In genomic region chr17:57068222-57068658, GRCh38 we compare ENCODE assay signal across 17 cellular contexts. TPM values are rescaled to one million over a fixed set of nuclear protein-coding genes. Genes with fewer than 3 reads are reported as not detected.
A peak's percentile ranks its signal among the peaks of the same experiment; 100 is the strongest.
DNase-seq lines count a peak whose midpoint lies in the region; ATAC-seq, FAIRE-seq and TF ChIP-seq lines count a peak whose summit lies in the region.
"Had no signal": no experiment of that assay in that cellular context is flagged by ENCODE, and none has a peak within 500 bp of the region (broad histone marks: within the 10 kb centered on the region; RNA-seq: fewer than 3 reads in every experiment).

No MANE protein-coding gene starts in this region.

- no peaks in the 10 kb centered on the region for H3K9me3 ChIP-seq in HepG2 (ENCODE audit: low read length)
- H3K9me3 ChIP-seq: ovary, uterus had no signal

- intact Hi-C loops in HepG2 (cut with micrococcal nuclease; ENCODE audit: unreplicated experiment), result no loop called here

- no peaks in the 10 kb centered on the region for H3K79me2 ChIP-seq in HepG2 (ENCODE audit: insufficient read depth, low read length)

- H3K27ac Mint-ChIP-seq in activated T-helper 17 cell treated with anti-CD3 and anti-CD28 coated beads, Interleukin-2, amount 50 U/mL, for 72 hours, result no peak overlapping the region
- H3K27ac Mint-ChIP-seq: memory B cell had no signal

- H3K27me3 ChIP-seq in HepG2 (ENCODE audit: control insufficient read depth in 1 of 2, insufficient read depth in 2 of 2, low read length in 2 of 2), result peaks cover 0 to 6% of the 10 kb centered on the region in 2 experiments; a peak in 2 of 5 replicates
- H3K27me3 ChIP-seq: cardiac muscle cell, ovary, uterus had no signal

- no peak for TF ChIP-seq POLR2A in HepG2 (IDR thresholded peaks at IDR 0.05; ENCODE audit: insufficient read depth in 1 of 2, low read depth in 2 of 2, low read length in 2 of 2)

- TF ChIP-seq RAD21 in HepG2 (CRISPR knock-in tag; IDR thresholded peaks at IDR 0.05), result no peak

- H3K9ac ChIP-seq in HepG2 (ENCODE audit: insufficient read depth, low read depth, low read length), result no peak overlapping the region

- no peaks in the 10 kb centered on the region for H3K36me3 Mint-ChIP-seq in activated T-helper 17 cell treated with anti-CD3 and anti-CD28 coated beads, Interleukin-2, amount 50 U/mL, for 72 hours (ENCODE audit: low read depth)
- H3K36me3 Mint-ChIP-seq: memory B cell had no signal

- H3K9me3 Mint-ChIP-seq in activated T-helper 17 cell treated with anti-CD3 and anti-CD28 coated beads, Interleukin-2, amount 50 U/mL, for 72 hours, result no peaks in the 10 kb centered on the region
- H3K9me3 Mint-ChIP-seq: memory B cell had no signal

- peak overlapping the region in 1 of 3 experiments; percentile 31; a peak in 2 of 6 replicates for H3K4me3 ChIP-seq in HepG2 (replicated peaks in 1 of 3; ENCODE audit: insufficient read depth in 1 of 3, low read depth in 2 of 3, low read length in 3 of 3)
- H3K4me3 ChIP-seq: cardiac muscle cell, ovary, uterus had no signal

- ATAC-seq in activated T-helper 17 cell treated with anti-CD3 and anti-CD28 coated beads, Interleukin-2, amount 50 U/mL, for 72 hours (replicated peaks), result peak; percentile 52
- peak; percentile 94 for ATAC-seq in HepG2
- no peak for ATAC-seq in GM19023 (IDR thresholded peaks at IDR 0.05; ENCODE audit: unreplicated experiment)
- ATAC-seq: Right ventricle myocardium inferior had no signal

- FAIRE-seq in HepG2 (lab: Jason Lieb, UNC), result no peak
- FAIRE-seq: D721Med, endothelial cell of umbilical vein had no signal

- H3K27me3 Mint-ChIP-seq in activated T-helper 17 cell treated with anti-CD3 and anti-CD28 coated beads, Interleukin-2, amount 50 U/mL, for 72 hours, result no peaks in the 10 kb centered on the region

- no TSS peak for BruUV-seq in HepG2 (replicated peaks; lab: Mats Ljungman, UMichigan)

- no peaks in the 10 kb centered on the region for H3K4me1 Mint-ChIP-seq in activated T-helper 17 cell treated with anti-CD3 and anti-CD28 coated beads, Interleukin-2, amount 50 U/mL, for 72 hours
- H3K4me1 Mint-ChIP-seq: memory B cell had no signal

- CTCF ChIA-PET in HepG2 (lab: Yijun Ruan, JAX; ENCODE audit: low intra/inter-chr PET ratio, low total read pairs), result no interaction called here

- no peak overlapping the region for H3K4me3 Mint-ChIP-seq in activated T-helper 17 cell treated with anti-CD3 and anti-CD28 coated beads, Interleukin-2, amount 50 U/mL, for 72 hours
- H3K4me3 Mint-ChIP-seq: memory B cell had no signal

- H2AFZ ChIP-seq in HepG2 (ENCODE audit: low read length), result peak overlapping the region; percentile 59

- POLR2A ChIA-PET in HepG2 (lab: Yijun Ruan, JAX), result interaction anchor here (0.9 kb wide), 1 partner anchor 16 kb away, joined by 3 read pairs; no protein-coding TSS in a partner anchor

- H3K4me2 ChIP-seq in HepG2 (ENCODE audit: low read depth, low read length), result peak overlapping the region; percentile 63

- H3K36me3 ChIP-seq in HepG2 (replicated peaks in 1 of 2; ENCODE audit: control insufficient read depth in 1 of 2, insufficient read depth in 2 of 2, low read length in 2 of 2), result no peaks in the 10 kb centered on the region
- H3K36me3 ChIP-seq: cardiac muscle cell, ovary, uterus had no signal

- peaks cover 27% of the 10 kb centered on the region for H3K4me1 ChIP-seq in HepG2 (ENCODE audit: insufficient read depth, low read length)
- H3K4me1 ChIP-seq: uterus had no signal

- DNase-seq in stimulated activated CD4-positive, alpha-beta T cell treated with anti-CD3 and anti-CD28 coated beads, Interleukin-15, amount 100 ng/mL, for 24 hours, result peak; percentile 6
- DNase-seq in stimulated activated CD4-positive, alpha-beta T cell treated with anti-CD3 and anti-CD28 coated beads, Interleukin-2, amount 100 ng/mL, for 48 hours, result no peak
- DNase-seq in HepG2 (ENCODE audit: low spot score) (no peak), NOMO-1 treated with DMSO at 0.1 percent for 48 hours (lab: John Stamatoyannopoulos, UW; ENCODE audit: unreplicated experiment) (no peak), DMS79 treated with DMSO at 0.1 percent for 48 hours (lab: John Stamatoyannopoulos, UW) (no peak)
- no peak for DNase-seq in stimulated activated CD4-positive, alpha-beta T cell treated with anti-CD3 and anti-CD28 coated beads, Interleukin-1b, Interleukin-23, amount 100 ng/mL, for 48 hours
- DNase-seq: activated naive CD4-positive, alpha-beta T cell treated with anti-CD3 and anti-CD28 coated beads, Interleukin-2, amount 50 U/mL, for 16 hours; NCI-H446 treated with DMSO at 0.1 percent for 48 hours; ovary; uterus had no signal

- TF ChIP-seq EP300 in HepG2 (IDR thresholded peaks at IDR 0.05; ENCODE audit: low read depth in 2 of 2, low read length in 2 of 2) (no peak), HepG2 (CRISPR knock-in tag; IDR thresholded peaks at IDR 0.05; ENCODE audit: borderline replicate concordance) (no peak)

- no peak for TF ChIP-seq CTCF in HepG2 (CRISPR knock-in tag; IDR thresholded peaks at IDR 0.05)

- 3% methylated on average over 4 of the region's 4 CpGs for WGBS in HepG2 (ENCODE audit: low lambda C conversion rate)

- no peak overlapping the region for H3K27ac ChIP-seq in HepG2 (ENCODE audit: extremely low read length, insufficient read depth, low read length)
- H3K27ac ChIP-seq: cardiac muscle cell, ovary, uterus had no signal

- H4K20me1 ChIP-seq in HepG2 (ENCODE audit: insufficient read depth, low read length), result no peaks in the 10 kb centered on the region

- in situ Hi-C loops in HepG2 (cut with HindIII; ENCODE audit: extremely low pct_ligation_motif_present, low pct_unique_long_range_greater_than_20kb), result no loop called here

TF ChIP-seq in HepG2, 621 proteins besides CTCF, POLR2A, EP300 and RAD21 (continues in another document):
- TF ChIP-seq GABPB1 (CRISPR knock-in tag; IDR thresholded peaks at IDR 0.05) (peak; percentile 59), HNRNPL (IDR thresholded peaks at IDR 0.05; ENCODE audit: low read depth, low read length) (no peak), ZNF329 (CRISPR knock-in tag; IDR thresholded peaks at IDR 0.05; ENCODE audit: low read depth) (no peak), SOX6 (IDR thresholded peaks at IDR 0.05) (no peak), SOX6 (CRISPR knock-in tag; IDR thresholded peaks at IDR 0.05) (peak; percentile 6; the same call in 1 of the 2 replicates), MATR3 (CRISPR knock-in tag; IDR thresholded peaks at IDR 0.05) (no peak), ARID5B (CRISPR knock-in tag; IDR thresholded peaks at IDR 0.05) (0 out of 2 replicates have a peak, but pooled peaks have one; percentile 23), FOXK1 (CRISPR knock-in tag; IDR thresholded peaks at IDR 0.05; ENCODE audit: borderline replicate concordance, low read depth) (0 out of 2 replicates have a peak, but pooled peaks have one; percentile 22), HOXA7 (CRISPR knock-in tag; IDR thresholded peaks at IDR 0.05) (no peak), ZNF160 (CRISPR knock-in tag; IDR thresholded peaks at IDR 0.05) (no peak)

RNA-seq across cellular contexts. Expression of gene AKAP1, which starts 16.8 kb away (rescaled TPM):
- 10 to 100 TPM; 18.7 to 45.3 TPM for total RNA-seq in activated T-helper 17 cell treated with anti-CD3 and anti-CD28 coated beads, Interleukin-2, amount 50 U/mL, for 72 hours
- 46.4 and 101 TPM in 2 replicates for total RNA-seq in HepG2 (2016; rRNA removed; fragmentation: Illumina TruSeq; extraction: Trizol)
- total RNA-seq in HepG2 (2016; cell fraction: cytosol; rRNA removed; fragmentation: Illumina TruSeq; extraction: Trizol; ENCODE audit: low read depth), result 18.6 and 20.2 TPM in 2 replicates
- total RNA-seq in HepG2 (2016; cell fraction: insoluble cytoplasmic fraction; rRNA removed; fragmentation: Illumina TruSeq; extraction: Trizol), result 43.3 and 95.2 TPM in 2 replicates
- total RNA-seq in HepG2 (2016; cell fraction: membrane; rRNA removed; fragmentation: Illumina TruSeq; extraction: Trizol), result 44.9 and 47.5 TPM in 2 replicates
- 119 and 142 TPM in 2 replicates for total RNA-seq in HepG2 (2016; cell fraction: nucleus; rRNA removed; fragmentation: Illumina TruSeq; extraction: Trizol)
- polyA plus RNA-seq in HepG2 (2011; rRNA removed), result 131 and 136 TPM in 2 replicates
- polyA plus RNA-seq in HepG2 (2011; cell fraction: cytosol; rRNA removed), result 93.5 and 109 TPM in 2 replicates
- polyA plus RNA-seq in HepG2 (2011; cell fraction: nucleus; rRNA removed), result 234 and 300 TPM in 2 replicates
- 66.3 and 68.8 TPM in 2 replicates for polyA plus RNA-seq in HepG2 (2012)
- polyA plus RNA-seq in HepG2 (2016; cell fraction: cytosol; fragmentation: Illumina TruSeq; extraction: Trizol; ENCODE audit: low read depth), result 8.4 and 10.9 TPM in 2 replicates
- 34.0 and 34.5 TPM in 2 replicates for polyA plus RNA-seq in HepG2 (2016; cell fraction: insoluble cytoplasmic fraction; fragmentation: Illumina TruSeq; extraction: Trizol; ENCODE audit: low read depth)
- 17.7 and 18.8 TPM in 2 replicates for polyA plus RNA-seq in HepG2 (2016; cell fraction: membrane; fragmentation: Illumina TruSeq; extraction: Trizol; ENCODE audit: low read depth)
- polyA plus RNA-seq in HepG2 (2016; cell fraction: nucleus; fragmentation: Illumina TruSeq; extraction: Trizol; ENCODE audit: insufficient read depth, low read depth), result 141 and 146 TPM in 2 replicates
- 127 and 335 TPM in 2 replicates for polyA minus RNA-seq in HepG2 (2011; rRNA and poly(A)+ RNA removed; ENCODE audit: low replicate concordance)
- 101 and 127 TPM in 2 replicates for polyA minus RNA-seq in HepG2 (2011; cell fraction: cytosol; rRNA and poly(A)+ RNA removed)
- 78.2 and 99.9 TPM in 2 replicates for polyA minus RNA-seq in HepG2 (2011; cell fraction: nucleus; rRNA and poly(A)+ RNA removed)
